Comparison of ENCODE assay signal across 1 cellular context in genomic region chr5:139495644-139496435, GRCh38.
TF ChIP-seq lines count a peak whose summit lies in the region.

No MANE protein-coding gene starts in this region.

TF ChIP-seq in K562, 482 proteins besides CTCF, POLR2A, EP300 and RAD21 (continued from another document):
- TF ChIP-seq MITF (IDR thresholded peaks at IDR 0.05) (no peak), MAFG (tag; conservative IDR thresholded peaks at IDR 0.05) (peak; percentile 60), TFAP4 (CRISPR knock-in tag; IDR thresholded peaks at IDR 0.05; ENCODE audit: borderline replicate concordance) (peak; percentile 53; the same call in 1 of the 2 replicates), AFF4 (CRISPR knock-in tag; IDR thresholded peaks at IDR 0.05) (no peak), CTBP1 (IDR thresholded peaks at IDR 0.05; ENCODE audit: borderline replicate concordance) (0 out of 2 replicates have a peak, but pooled peaks have one; percentile 28), ZNF134 (CRISPR knock-in tag; conservative IDR thresholded peaks at IDR 0.05) (no peak), ZNF695 (CRISPR knock-in tag; IDR thresholded peaks at IDR 0.05) (no peak), ATF4 (CRISPR knock-in tag; IDR thresholded peaks at IDR 0.05) (no peak), NFIC (IDR thresholded peaks at IDR 0.05) (0 out of 2 replicates have a peak, but pooled peaks have one; percentile 21), TRIM25 (IDR thresholded peaks at IDR 0.05; ENCODE audit: borderline replicate concordance) (no peak), HMBOX1 (IDR thresholded peaks at IDR 0.05) (peak; percentile 99), ZNF263 (CRISPR knock-in tag; IDR thresholded peaks at IDR 0.05; ENCODE audit: borderline replicate concordance) (no peak), ZNF79 (CRISPR knock-in tag; IDR thresholded peaks at IDR 0.05; ENCODE audit: low read depth) (no peak), TEAD4 (IDR thresholded peaks at IDR 0.05; ENCODE audit: low read length) (no peak), TEAD4 (CRISPR knock-in tag; IDR thresholded peaks at IDR 0.05; ENCODE audit: borderline replicate concordance) (no peak), ZNF586 (CRISPR knock-in tag; conservative IDR thresholded peaks at IDR 0.05) (no peak), FOXP1 (CRISPR knock-in tag; IDR thresholded peaks at IDR 0.05) (no peak), ELF1 (tag; IDR thresholded peaks at IDR 0.05) (peak; percentile 81)
TF ChIP-seq in K562: peak in this region for 18.
